18 cellular contexts compared by ENCODE assay signal in genomic region chr4:109810580-109811387, GRCh38. TPM values are rescaled to one million over a fixed set of nuclear protein-coding genes. Genes with fewer than 3 reads are reported as not detected.
A peak's percentile ranks its signal among the peaks of the same experiment; 100 is the strongest.
DNase-seq lines count a peak whose midpoint lies in the region; ATAC-seq, FAIRE-seq and TF ChIP-seq lines count a peak whose summit lies in the region.
"Had no signal": no experiment of that assay in that cellular context is flagged by ENCODE, and none has a peak within 500 bp of the region (broad histone marks: within the 10 kb centered on the region; RNA-seq: fewer than 3 reads in every experiment).

No MANE protein-coding gene starts in this region.

- H3K36me3 ChIP-seq in HEK293 (ENCODE audit: control insufficient read depth in 2 of 2, insufficient read depth in 1 of 2, low read length in 2 of 2), result no peaks in the 10 kb centered on the region
- H3K36me3 ChIP-seq in OCI-LY3 (replicated peaks; ENCODE audit: low read depth, low read length), result no peaks in the 10 kb centered on the region
- H3K36me3 ChIP-seq in iPS-20b (ENCODE audit: insufficient read depth, low read depth, low read length), result no peaks in the 10 kb centered on the region
- H3K36me3 ChIP-seq in kidney (ENCODE audit: control insufficient read depth in 1 of 2, insufficient read depth in 2 of 2, low read length in 2 of 2), result no peaks in the 10 kb centered on the region

- no peak overlapping the region for H3K4me3 ChIP-seq in HEK293 (ENCODE audit: low read depth, low read length)
- no peak overlapping the region for H3K4me3 ChIP-seq in OCI-LY3 (ENCODE audit: low read length)
- H3K4me3 ChIP-seq in iPS-20b (ENCODE audit: low read length), result peak overlapping the region; percentile 31; the same call in 1 of the 2 replicates
- no peak overlapping the region for H3K4me3 ChIP-seq in kidney (ENCODE audit: low read length in 2 of 2)

- H3K27me3 ChIP-seq in OCI-LY3 (ENCODE audit: low read depth, low read length) (no peaks in the 10 kb centered on the region), iPS-20b (ENCODE audit: insufficient read depth, low read length) (no peaks in the 10 kb centered on the region)

- H3K27ac Mint-ChIP-seq in type B pancreatic cell, result peak overlapping the region; percentile 79
- H3K27ac Mint-ChIP-seq: IgD-negative memory B cell had no signal

- H3K36me3 Mint-ChIP-seq in type B pancreatic cell, result no peaks in the 10 kb centered on the region
- H3K36me3 Mint-ChIP-seq: CD4-positive, CD25-positive, alpha-beta regulatory T cell; IgD-negative memory B cell had no signal

- TF ChIP-seq CTCF in HEK293 (tag by site-specific recombination; IDR thresholded peaks at IDR 0.05) (no peak), OCI-LY3 (IDR thresholded peaks at IDR 0.05; ENCODE audit: low read depth, low read length) (no peak), type B pancreatic cell (conservative IDR thresholded peaks at IDR 0.05) (no peak), kidney (IDR thresholded peaks at IDR 0.05; ENCODE audit: borderline replicate concordance, extremely low read depth, insufficient read depth) (no peak)

- H4K20me1 ChIP-seq in OCI-LY3 (ENCODE audit: insufficient read depth, low read length), result no peaks in the 10 kb centered on the region

- peaks cover 8% of the 10 kb centered on the region for H3K4me1 Mint-ChIP-seq in type B pancreatic cell (ENCODE audit: unreplicated experiment)

- POLR2A ChIA-PET in HEK293 (lab: Yijun Ruan, JAX), result no interaction called here

- no peak overlapping the region for H3K27ac ChIP-seq in HEK293 (ENCODE audit: extremely low read depth, low read depth, low read length)
- no peak overlapping the region for H3K27ac ChIP-seq in OCI-LY3 (ENCODE audit: low read length)
- no peak overlapping the region for H3K27ac ChIP-seq in iPS-20b (ENCODE audit: low read length)
- H3K27ac ChIP-seq in kidney (ENCODE audit: low read depth in 2 of 2, low read length in 2 of 2), result no peak overlapping the region

- CTCF ChIA-PET in HEK293 (lab: Yijun Ruan, JAX), result no interaction called here

- H3K27me3 Mint-ChIP-seq in type B pancreatic cell, result peaks cover 2% of the 10 kb centered on the region

- no peaks in the 10 kb centered on the region for H3K4me1 ChIP-seq in HEK293 (ENCODE audit: control insufficient read depth, insufficient read depth, low read length)
- peaks cover 4% of the 10 kb centered on the region; the same call in 1 of the 2 replicates for H3K4me1 ChIP-seq in OCI-LY3 (ENCODE audit: low read length)
- peaks cover 5% of the 10 kb centered on the region for H3K4me1 ChIP-seq in iPS-20b (ENCODE audit: insufficient read depth, low read length)
- no peaks in the 10 kb centered on the region for H3K4me1 ChIP-seq in kidney (ENCODE audit: control insufficient read depth in 1 of 2, insufficient read depth in 1 of 2, low read depth in 1 of 2, low read length in 2 of 2)

- H3K9me3 ChIP-seq in HEK293 (ENCODE audit: control insufficient read depth, insufficient read depth, low read depth, low read length), result no peaks in the 10 kb centered on the region
- H3K9me3 ChIP-seq in OCI-LY3 (ENCODE audit: insufficient read depth, low read length), result no peaks in the 10 kb centered on the region
- no peaks in the 10 kb centered on the region for H3K9me3 ChIP-seq in iPS-20b (ENCODE audit: insufficient read depth, low read depth, low read length)
- H3K9me3 ChIP-seq in kidney (ENCODE audit: control insufficient read depth in 1 of 2, low read length in 2 of 2), result no peaks in the 10 kb centered on the region

- DNase-seq in type B pancreatic cell (ENCODE audit: extremely low spot score, unreplicated experiment) (no peak), kidney (no peak)
- DNase-seq: COR-L47, GDM1, NCI-H1105, NCI-H2081, NCI-H2171 treated with DMSO at 0.1 percent for 48 hours, NCI-H446, PC-3, RPMI8226 had no signal

- H3K79me2 ChIP-seq in OCI-LY3 (ENCODE audit: low read length), result peaks cover 4% of the 10 kb centered on the region

- no peak overlapping the region for H3K4me2 ChIP-seq in OCI-LY3 (ENCODE audit: low read length)

- intact Hi-C loops in kidney (cut with DNase I), result no loop called here

- no peak for FAIRE-seq in kidney (lab: Jason Lieb, UNC)

- no peaks in the 10 kb centered on the region for H3K9me3 Mint-ChIP-seq in type B pancreatic cell
- H3K9me3 Mint-ChIP-seq: CD4-positive, CD25-positive, alpha-beta regulatory T cell; IgD-negative memory B cell had no signal

- H3K4me3 Mint-ChIP-seq in type B pancreatic cell, result peak overlapping the region; percentile 51
- H3K4me3 Mint-ChIP-seq: IgD-negative memory B cell had no signal

- ATAC-seq in GM21619 (IDR thresholded peaks at IDR 0.05; ENCODE audit: unreplicated experiment) (no peak), HG03095 (IDR thresholded peaks at IDR 0.05; ENCODE audit: unreplicated experiment) (no peak)
- ATAC-seq: PC-3 had no signal

- peak overlapping the region; percentile 27; the same call in 1 of the 2 replicates for H2AFZ ChIP-seq in OCI-LY3 (ENCODE audit: low read depth, low read length)

- no peak overlapping the region for H3K9ac ChIP-seq in OCI-LY3 (ENCODE audit: low read length)
- H3K9ac ChIP-seq in iPS-20b (ENCODE audit: low read depth, low read length), result no peak overlapping the region; the same call in 1 of the 2 replicates
- H3K9ac ChIP-seq in kidney (ENCODE audit: low read length in 2 of 2), result no peak overlapping the region

TF ChIP-seq in HEK293, 187 proteins besides CTCF, POLR2A, EP300 and RAD21:
- TF ChIP-seq ZFHX2 (tag by site-specific recombination; conservative IDR thresholded peaks at IDR 0.05), result peak; percentile 43
- no peak for TF ChIP-seq HOXD13 (CRISPR knock-in tag; IDR thresholded peaks at IDR 0.05; ENCODE audit: borderline replicate concordance)
- TF ChIP-seq EGR2 (tag by site-specific recombination; IDR thresholded peaks at IDR 0.05; ENCODE audit: low read depth), result 0 out of 2 replicates have a peak, but pooled peaks have one; percentile 32
- TF ChIP-seq KLF1 (tag by site-specific recombination; IDR thresholded peaks at IDR 0.05), result 0 out of 2 replicates have a peak, but pooled peaks have one; percentile 16
- peak; percentile 68 for TF ChIP-seq SCRT2 (tag by site-specific recombination; IDR thresholded peaks at IDR 0.05)
- no peak for TF ChIP-seq ZBTB44 (tag by site-specific recombination; IDR thresholded peaks at IDR 0.05)
- no peak for TF ChIP-seq ZNF571 (tag by site-specific recombination; IDR thresholded peaks at IDR 0.05)
- TF ChIP-seq FEZF1 (tag by site-specific recombination; IDR thresholded peaks at IDR 0.05), result 0 out of 2 replicates have a peak, but pooled peaks have one; percentile 15
- TF ChIP-seq WT1 (tag by site-specific recombination; IDR thresholded peaks at IDR 0.05), result peak; percentile 40; the same call in 1 of the 2 replicates

RNA-seq across cellular contexts. Expression of gene GAR1, which starts 4.8 kb away (rescaled TPM):
- total RNA-seq in type B pancreatic cell (ENCODE audit: low replicate concordance) (27.9 and 44.7 TPM in 2 replicates), kidney (14.9 TPM)
- 21.0 TPM for polyA plus RNA-seq in kidney (ENCODE audit: insufficient read depth, low read depth, low replicate concordance)

RNA-seq across cellular contexts. Expression of gene CFI, which starts 9.0 kb away (rescaled TPM):
- total RNA-seq in type B pancreatic cell (ENCODE audit: low replicate concordance), result 15.4 and 24.0 TPM in 2 replicates
- total RNA-seq in kidney, result 248 TPM
- polyA plus RNA-seq in kidney (ENCODE audit: insufficient read depth, low read depth, low replicate concordance), result 191 TPM
- total RNA-seq: CD4-positive, CD25-positive, alpha-beta regulatory T cell; PC-3 had no signal
- polyA plus RNA-seq: CD4-positive, CD25-positive, alpha-beta regulatory T cell; IgD-negative memory B cell had no signal

RNA-seq across cellular contexts. Expression of gene RRH, which starts 17.0 kb away (rescaled TPM):
- total RNA-seq in type B pancreatic cell (ENCODE audit: low replicate concordance), result 0.41 TPM in 1 of 2 replicates, not detected in the other
- 0.44 TPM for total RNA-seq in kidney
- polyA plus RNA-seq in kidney (ENCODE audit: insufficient read depth, low read depth, low replicate concordance), result 0.37 TPM
- total RNA-seq: LHCN-M2 had no signal
- polyA plus RNA-seq: CD4-positive, CD25-positive, alpha-beta regulatory T cell; IgD-negative memory B cell had no signal

RNA-seq across cellular contexts. Expression of gene LRIT3, which starts 37.1 kb away (rescaled TPM):
- 0.27 TPM in 1 of 2 replicates, not detected in the other for total RNA-seq in type B pancreatic cell (ENCODE audit: low replicate concordance)
- 0.25 TPM for total RNA-seq in kidney
- polyA plus RNA-seq in kidney (ENCODE audit: insufficient read depth, low read depth, low replicate concordance), result 0.62 TPM
- total RNA-seq: LHCN-M2 had no signal
- polyA plus RNA-seq: IgD-negative memory B cell had no signal
